11 cellular contexts compared by ENCODE assay signal in the genomic region with DNA sequence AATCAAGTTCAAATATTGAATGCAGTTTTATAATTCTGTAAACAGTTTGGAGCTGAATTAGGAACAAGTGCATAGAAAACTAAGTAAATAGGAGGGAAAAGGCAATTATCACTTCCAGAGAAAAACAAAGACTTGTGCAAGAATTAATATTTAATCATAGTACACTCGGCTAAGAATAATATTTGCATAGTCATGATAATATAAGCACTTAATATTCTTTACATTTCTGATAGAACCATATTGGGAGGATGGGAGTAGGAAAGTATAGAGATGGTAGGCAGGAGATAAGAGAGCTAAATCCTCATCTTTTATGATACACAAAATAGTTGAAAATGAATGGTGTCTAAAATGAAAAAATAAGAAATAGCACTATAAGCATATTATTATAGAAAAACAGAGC. TPM values are rescaled to one million over a fixed set of nuclear protein-coding genes. Genes with fewer than 3 reads are reported as not detected.
"Had no signal": no experiment of that assay in that cellular context is flagged by ENCODE, and none has a peak within 500 bp of the region (broad histone marks: within the 10 kb centered on the region; RNA-seq: fewer than 3 reads in every experiment).

No MANE protein-coding gene starts in this region.

- DNase-seq: GM23248, GOT3, H7, HFFc6, Kasumi-1, KG1 had no signal

- H3K36me3 ChIP-seq: HAP-1 had no signal

- H3K4me3 ChIP-seq: GM23248, HAP-1 had no signal

- FAIRE-seq: HTR-8/SVneo had no signal

- H2AFZ ChIP-seq: GM23248 had no signal

- H3K9me3 ChIP-seq: HAP-1 had no signal

- ATAC-seq: HCT116 had no signal

- H3K27ac ChIP-seq: GM23248 had no signal

- H3K4me1 ChIP-seq: HAP-1 had no signal

- H3K9ac ChIP-seq: GM23248 had no signal

RNA-seq across cellular contexts. Expression of a gene that starts 27.4 kb away (rescaled TPM):
- total RNA-seq: HT-29 had no signal
- polyA plus RNA-seq: IgD-negative memory B cell had no signal
